In the genomic region with DNA sequence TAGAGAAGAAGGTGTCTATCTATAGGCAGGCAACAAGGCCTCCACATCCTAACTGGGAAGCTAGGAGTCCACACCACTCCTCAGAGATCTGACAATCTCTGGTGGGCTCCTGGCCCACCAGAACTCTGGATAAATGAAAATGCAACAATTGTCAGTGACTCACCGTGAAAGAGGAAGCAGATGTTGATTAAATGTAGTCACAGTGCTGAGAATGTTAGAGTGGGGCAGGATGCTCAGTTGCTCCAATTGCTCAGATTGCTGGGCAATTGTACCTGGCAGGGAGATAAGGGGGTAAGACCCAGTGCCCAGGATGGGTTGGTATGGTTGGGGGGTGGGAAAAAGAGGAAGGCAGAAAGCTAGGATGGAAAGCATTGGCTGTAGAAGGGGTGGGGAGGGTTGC, we compare ENCODE assay signal across 19 cellular contexts. TPM values are rescaled to one million over a fixed set of nuclear protein-coding genes. Genes with fewer than 3 reads are reported as not detected.
DNase-seq lines count a peak whose midpoint lies in the region; ATAC-seq, FAIRE-seq and TF ChIP-seq lines count a peak whose summit lies in the region.
"Had no signal": no experiment of that assay in that cellular context is flagged by ENCODE, and none has a peak within 500 bp of the region (broad histone marks: within the 10 kb centered on the region; RNA-seq: fewer than 3 reads in every experiment).

No MANE protein-coding gene starts in this region.

- H3K4me3 ChIP-seq in HEK293 (ENCODE audit: low read depth, low read length) (no peak overlapping the region), GM12878 (no peak overlapping the region)
- H3K4me3 ChIP-seq: MG63, SJCRH30 had no signal

- H3K36me3 ChIP-seq in HEK293 (ENCODE audit: control insufficient read depth in 2 of 2, insufficient read depth in 1 of 2, low read length in 2 of 2) (no peaks in the 10 kb centered on the region), GM12878 (ENCODE audit: control insufficient read depth in 2 of 2, insufficient read depth in 2 of 2, low read length in 1 of 2) (no peaks in the 10 kb centered on the region)
- H3K36me3 ChIP-seq: MG63, SJCRH30 had no signal

- TF ChIP-seq CTCF in HEK293 (tag by site-specific recombination; IDR thresholded peaks at IDR 0.05): no peak
- TF ChIP-seq CTCF in GM12878 (IDR thresholded peaks at IDR 0.05 in 2 of 3, conservative IDR thresholded peaks at IDR 0.05 in 1 of 3; ENCODE audit: control insufficient read depth in 2 of 3, extremely low read depth in 1 of 3, insufficient read depth in 1 of 3, low read depth in 3 of 3, low read length in 3 of 3): no peak
- TF ChIP-seq CTCF in nephron progenitor cell (IDR thresholded peaks at IDR 0.05): no peak

- in situ Hi-C loops in GM12878 (cut with MboI): no loop called here

- H3K36me3 Mint-ChIP-seq in nephron progenitor cell (ENCODE audit: low read depth): peaks cover 23% of the 10 kb centered on the region

- H3K27me3 Mint-ChIP-seq in nephron progenitor cell (ENCODE audit: low read depth, poor library complexity): peaks cover under 1% of the 10 kb centered on the region

- H3K27me3 ChIP-seq in GM12878 (replicated peaks in 1 of 2; ENCODE audit: control insufficient read depth in 2 of 2, insufficient read depth in 2 of 2, low read length in 1 of 2): no peaks in the 10 kb centered on the region; a peak in 2 of 4 replicates
- H3K27me3 ChIP-seq: MG63, SJCRH30 had no signal

- H3K9ac ChIP-seq in GM12878 (ENCODE audit: control insufficient read depth, insufficient read depth, low read length): no peak overlapping the region

- TF ChIP-seq EP300 in GM12878 (IDR thresholded peaks at IDR 0.05; ENCODE audit: borderline replicate concordance in 1 of 2, control insufficient read depth in 1 of 2, low read depth in 2 of 2, low read length in 2 of 2): no peak

- no peaks in the 10 kb centered on the region for H3K79me2 ChIP-seq in GM12878 (ENCODE audit: control insufficient read depth, insufficient read depth, low read length)

- CTCF ChIA-PET in HEK293 (lab: Yijun Ruan, JAX) (interaction anchor here (0.7 to 8.3 kb wide), 5 partner anchors 11 to 213 kb away, joined by 3 to 99 read pairs (median 4); no protein-coding TSS in a partner anchor), GM12878 (lab: Yijun Ruan, JAX) (interaction anchor here (0.8 to 1.1 kb wide), 4 partner anchors 12 to 283 kb away, joined by 4 to 5 read pairs (median 4); no protein-coding TSS in a partner anchor)

- H3K4me3 Mint-ChIP-seq in nephron progenitor cell: no peak overlapping the region
- H3K4me3 Mint-ChIP-seq: CD8-positive, alpha-beta memory T cell had no signal

- POLR2A ChIA-PET in HEK293 (lab: Yijun Ruan, JAX) (no interaction called here), GM12878 (lab: Charles Lee) (no interaction called here)

- H3K4me1 ChIP-seq in HEK293 (ENCODE audit: control insufficient read depth, insufficient read depth, low read length) (no peaks in the 10 kb centered on the region), GM12878 (ENCODE audit: control insufficient read depth, insufficient read depth, low read length) (peaks cover 16% of the 10 kb centered on the region)
- H3K4me1 ChIP-seq: SJCRH30 had no signal

- H4K20me1 ChIP-seq in GM12878 (ENCODE audit: control insufficient read depth, insufficient read depth): no peaks in the 10 kb centered on the region

- intact Hi-C loops in GM12878 (cut with micrococcal nuclease; ENCODE audit: unreplicated experiment): no loop called here

- WGBS in GM12878 (ENCODE audit: insufficient coverage, insufficient replicate concordance, low lambda C conversion rate, missing lambda C conversion rate): 0% methylated on average over 1 of the region's 1 CpG

- no peaks in the 10 kb centered on the region for H3K9me3 Mint-ChIP-seq in nephron progenitor cell
- H3K9me3 Mint-ChIP-seq: CD8-positive, alpha-beta memory T cell had no signal

- SMC1A ChIA-PET in GM12878 (lab: Charles Lee; ENCODE audit: uncharacterized antibody, unreplicated experiment): no interaction called here

- no peak overlapping the region for H2AFZ ChIP-seq in GM12878 (ENCODE audit: control insufficient read depth, low read depth, low read length)

- no peak overlapping the region; the same call in 1 of the 2 replicates for H3K4me2 ChIP-seq in GM12878 (ENCODE audit: control insufficient read depth, insufficient read depth)

- ATAC-seq in GM12878: no peak
- no peak for ATAC-seq in HG03354 (IDR thresholded peaks at IDR 0.05; ENCODE audit: poor library complexity, severe bottlenecking, unreplicated experiment)

- H3K9me3 ChIP-seq in HEK293 (ENCODE audit: control insufficient read depth, insufficient read depth, low read depth, low read length) (no peaks in the 10 kb centered on the region), GM12878 (replicated peaks; ENCODE audit: control insufficient read depth, insufficient read depth, low read length) (no peaks in the 10 kb centered on the region)
- H3K9me3 ChIP-seq: MG63, SJCRH30 had no signal

- no peak for TF ChIP-seq POLR2A in GM12878 (IDR thresholded peaks at IDR 0.05; ENCODE audit: low read depth, low read length)

- no peak for FAIRE-seq in GM12878 (lab: Jason Lieb, UNC)
- no peak for FAIRE-seq in frontal cortex (lab: Jason Lieb, UNC)

- TF ChIP-seq RAD21 in GM12878 (IDR thresholded peaks at IDR 0.05; ENCODE audit: insufficient read depth, low read depth, low read length): no peak

- peaks cover 49% of the 10 kb centered on the region for H3K4me1 Mint-ChIP-seq in nephron progenitor cell
- H3K4me1 Mint-ChIP-seq: CD8-positive, alpha-beta memory T cell had no signal

- RAD21 ChIA-PET in GM12878 (lab: Charles Lee; ENCODE audit: unreplicated experiment): no interaction called here

- BruUV-seq in GM12878 (replicated peaks; lab: Mats Ljungman, UMichigan): no TSS peak

- DNase-seq in CD1c-positive myeloid dendritic cell (ENCODE audit: extremely low spot score) (peak; percentile 14), GM12878 (ENCODE audit: low read depth, low spot score) (no peak), nephron progenitor cell (no peak), frontal cortex (ENCODE audit: low spot score in 2 of 2) (no peak), NCI-H774 (lab: John Stamatoyannopoulos, UW) (no peak)
- DNase-seq: CD8-positive, alpha-beta memory T cell; DND-41; HCEC 1CT; KG1; MG63; NCI-H1930; NCI-H2171 treated with DMSO at 0.1 percent for 48 hours; OCI-M1; RPMI8226; SJCRH30 had no signal

- peak overlapping the region; percentile 14 for H3K27ac Mint-ChIP-seq in nephron progenitor cell

- no peak overlapping the region for H3K27ac ChIP-seq in HEK293 (ENCODE audit: extremely low read depth, low read depth, low read length)
- H3K27ac ChIP-seq in GM12878 (ENCODE audit: control insufficient read depth, insufficient read depth): no peak overlapping the region
- H3K27ac ChIP-seq: SJCRH30 had no signal

RNA-seq across cellular contexts. Expression of gene CCL19, which starts 4.3 kb away (rescaled TPM):
- total RNA-seq in GM12878 (2013; cell fraction: nucleolus; rRNA removed): not detected in 2 replicates
- total RNA-seq in GM12878 (2014; rRNA removed) (0.38 TPM in 1 of 2 replicates, not detected in the other), GM12878 (2014; rRNA removed; fragmentation: Illumina TruSeq; extraction: Trizol) (not detected in 2 replicates), GM12878 (2021) (not detected in 2 replicates), frontal cortex (not detected)
- polyA plus RNA-seq in GM12878 (2011; ENCODE audit: low read depth): 1.6 TPM
- polyA plus RNA-seq in GM12878 (2011; rRNA removed) (0.23 and 0.69 TPM in 2 replicates), GM12878 (2014; fragmentation: Illumina TruSeq; extraction: Trizol) (not detected in 2 replicates), GM12878 (2014; fragmentation: Nextera tagmentation; extraction: Ambion mirVana) (under 1 TPM in 1 of 2 experiments, not detected in 1; 0.42 TPM), GM12878 (2014; rRNA removed) (not detected in 2 replicates), GM12878 (2016; fragmentation: Nextera tagmentation; extraction: Ambion mirVana) (not detected)
- polyA plus RNA-seq in GM12878 (2011; cell fraction: cytosol; rRNA removed): 0.97 and 1.0 TPM in 2 replicates
- polyA plus RNA-seq in GM12878 (2011; cell fraction: nucleus; rRNA removed): 0.39 TPM in 1 of 2 replicates, not detected in the other
- 3.2 and 3.3 TPM in 2 replicates for polyA plus RNA-seq in GM12878 (2012)
- polyA minus RNA-seq in GM12878 (2011; rRNA and poly(A)+ RNA removed): not detected in 2 replicates
- not detected in 2 replicates for polyA minus RNA-seq in GM12878 (2011; cell fraction: cytosol; rRNA and poly(A)+ RNA removed)
- not detected in 2 replicates for polyA minus RNA-seq in GM12878 (2011; cell fraction: nucleus; rRNA and poly(A)+ RNA removed)
- total RNA-seq: CD8-positive, alpha-beta memory T cell; NCI-H460; SJCRH30 had no signal
- polyA plus RNA-seq: BJ; CD8-positive, alpha-beta memory T cell had no signal

RNA-seq across cellular contexts. Expression of gene CCL21, which starts 23.2 kb away (rescaled TPM):
- not detected in 2 replicates for total RNA-seq in GM12878 (2013; cell fraction: nucleolus; rRNA removed)
- total RNA-seq in GM12878 (2014; rRNA removed): not detected in 2 replicates
- not detected in 2 replicates for total RNA-seq in GM12878 (2014; rRNA removed; fragmentation: Illumina TruSeq; extraction: Trizol)
- total RNA-seq in GM12878 (2021): 0.24 and 0.26 TPM in 2 replicates
- not detected for polyA plus RNA-seq in GM12878 (2011; ENCODE audit: low read depth)
- not detected in 2 replicates for polyA plus RNA-seq in GM12878 (2011; rRNA removed)
- polyA plus RNA-seq in GM12878 (2011; cell fraction: cytosol; rRNA removed): not detected in 2 replicates
- not detected in 2 replicates for polyA plus RNA-seq in GM12878 (2011; cell fraction: nucleus; rRNA removed)
- polyA plus RNA-seq in GM12878 (2012): not detected in 2 replicates
- polyA plus RNA-seq in GM12878 (2014; fragmentation: Illumina TruSeq; extraction: Trizol): not detected in 2 replicates
- not detected for polyA plus RNA-seq in GM12878 (2014; fragmentation: Nextera tagmentation; extraction: Ambion mirVana)
- not detected in 2 replicates for polyA plus RNA-seq in GM12878 (2014; rRNA removed)
- polyA plus RNA-seq in GM12878 (2016; fragmentation: Nextera tagmentation; extraction: Ambion mirVana): not detected
- not detected in 2 replicates for polyA minus RNA-seq in GM12878 (2011; rRNA and poly(A)+ RNA removed)
- not detected in 2 replicates for polyA minus RNA-seq in GM12878 (2011; cell fraction: cytosol; rRNA and poly(A)+ RNA removed)
- not detected in 2 replicates for polyA minus RNA-seq in GM12878 (2011; cell fraction: nucleus; rRNA and poly(A)+ RNA removed)
- total RNA-seq in frontal cortex: not detected
- total RNA-seq: CD8-positive, alpha-beta memory T cell; NCI-H460; SJCRH30 had no signal
- polyA plus RNA-seq: BJ; CD8-positive, alpha-beta memory T cell had no signal

RNA-seq across cellular contexts. Expression of gene CCL27, which starts 24.3 kb away (rescaled TPM):
- not detected in 2 replicates for total RNA-seq in GM12878 (2013; cell fraction: nucleolus; rRNA removed)
- total RNA-seq in GM12878 (2014; rRNA removed): not detected in 2 replicates
- total RNA-seq in GM12878 (2014; rRNA removed; fragmentation: Illumina TruSeq; extraction: Trizol): not detected in 2 replicates
- total RNA-seq in GM12878 (2021): not detected in 2 replicates
- not detected for polyA plus RNA-seq in GM12878 (2011; ENCODE audit: low read depth)
- not detected in 2 replicates for polyA plus RNA-seq in GM12878 (2011; rRNA removed)
- 0.15 and 0.25 TPM in 2 replicates for polyA plus RNA-seq in GM12878 (2011; cell fraction: cytosol; rRNA removed)
- polyA plus RNA-seq in GM12878 (2011; cell fraction: nucleus; rRNA removed): 0.34 and 1.1 TPM in 2 replicates
- not detected in 2 replicates for polyA plus RNA-seq in GM12878 (2012)
- polyA plus RNA-seq in GM12878 (2014; fragmentation: Illumina TruSeq; extraction: Trizol): not detected in 2 replicates
- under 1 TPM in 1 of 2 experiments, not detected in 1; 0.45 TPM for polyA plus RNA-seq in GM12878 (2014; fragmentation: Nextera tagmentation; extraction: Ambion mirVana)
- polyA plus RNA-seq in GM12878 (2014; rRNA removed): not detected in 2 replicates
- not detected for polyA plus RNA-seq in GM12878 (2016; fragmentation: Nextera tagmentation; extraction: Ambion mirVana)
- 0.37 TPM in 1 of 2 replicates, not detected in the other for polyA minus RNA-seq in GM12878 (2011; rRNA and poly(A)+ RNA removed)
- not detected in 2 replicates for polyA minus RNA-seq in GM12878 (2011; cell fraction: cytosol; rRNA and poly(A)+ RNA removed)
- polyA minus RNA-seq in GM12878 (2011; cell fraction: nucleus; rRNA and poly(A)+ RNA removed): not detected in 2 replicates
- 0.41 TPM for total RNA-seq in frontal cortex
- total RNA-seq: SJCRH30 had no signal
- polyA plus RNA-seq: CD8-positive, alpha-beta memory T cell had no signal

RNA-seq across cellular contexts. Expression of gene IL11RA, which starts 34.7 kb away (rescaled TPM):
- total RNA-seq in GM12878 (2013; cell fraction: nucleolus; rRNA removed): 26.1 and 28.4 TPM in 2 replicates
- total RNA-seq in GM12878 (2014; rRNA removed) (1.5 and 2.9 TPM in 2 replicates), GM12878 (2014; rRNA removed; fragmentation: Illumina TruSeq; extraction: Trizol) (1.7 and 2.6 TPM in 2 replicates), GM12878 (2021) (4.8 and 5.8 TPM in 2 replicates), frontal cortex (5.3 TPM)
- 3.8 TPM for polyA plus RNA-seq in GM12878 (2011; ENCODE audit: low read depth)
- polyA plus RNA-seq in GM12878 (2011; rRNA removed) (3.5 and 5.7 TPM in 2 replicates), GM12878 (2014; fragmentation: Illumina TruSeq; extraction: Trizol) (2.6 and 2.8 TPM in 2 replicates), GM12878 (2014; fragmentation: Nextera tagmentation; extraction: Ambion mirVana) (under 1 TPM; 0.32 to 0.47 TPM), GM12878 (2014; rRNA removed) (5.2 and 5.7 TPM in 2 replicates), GM12878 (2016; fragmentation: Nextera tagmentation; extraction: Ambion mirVana) (1 to 10 TPM; 1.1 to 1.5 TPM)
- 3.7 and 5.0 TPM in 2 replicates for polyA plus RNA-seq in GM12878 (2011; cell fraction: cytosol; rRNA removed)
- polyA plus RNA-seq in GM12878 (2011; cell fraction: nucleus; rRNA removed): 66.8 and 68.7 TPM in 2 replicates
- polyA plus RNA-seq in GM12878 (2012): 7.6 and 9.9 TPM in 2 replicates
- 1.8 and 3.3 TPM in 2 replicates for polyA minus RNA-seq in GM12878 (2011; rRNA and poly(A)+ RNA removed)
- 1.2 and 2.2 TPM in 2 replicates for polyA minus RNA-seq in GM12878 (2011; cell fraction: cytosol; rRNA and poly(A)+ RNA removed)
- polyA minus RNA-seq in GM12878 (2011; cell fraction: nucleus; rRNA and poly(A)+ RNA removed): 7.6 and 19.1 TPM in 2 replicates

RNA-seq across cellular contexts. Expression of gene GALT, which starts 40.3 kb away (rescaled TPM):
- total RNA-seq in GM12878 (2013; cell fraction: nucleolus; rRNA removed): 127 and 128 TPM in 2 replicates
- total RNA-seq in GM12878 (2014; rRNA removed) (30.3 and 31.0 TPM in 2 replicates), GM12878 (2014; rRNA removed; fragmentation: Illumina TruSeq; extraction: Trizol) (9.3 and 10.3 TPM in 2 replicates), GM12878 (2021) (26.2 and 30.8 TPM in 2 replicates), frontal cortex (29.3 TPM)
- 15.7 TPM for polyA plus RNA-seq in GM12878 (2011; ENCODE audit: low read depth)
- polyA plus RNA-seq in GM12878 (2011; rRNA removed) (10.5 and 21.6 TPM in 2 replicates), GM12878 (2014; fragmentation: Illumina TruSeq; extraction: Trizol) (14.5 and 16.9 TPM in 2 replicates), GM12878 (2014; fragmentation: Nextera tagmentation; extraction: Ambion mirVana) (10 to 100 TPM; 22.8 to 24.9 TPM), GM12878 (2014; rRNA removed) (30.2 and 41.6 TPM in 2 replicates), GM12878 (2016; fragmentation: Nextera tagmentation; extraction: Ambion mirVana) (10 to 100 TPM; 28.8 to 34.1 TPM)
- 15.5 and 19.7 TPM in 2 replicates for polyA plus RNA-seq in GM12878 (2011; cell fraction: cytosol; rRNA removed)
- 216 and 276 TPM in 2 replicates for polyA plus RNA-seq in GM12878 (2011; cell fraction: nucleus; rRNA removed)
- 23.4 and 28.6 TPM in 2 replicates for polyA plus RNA-seq in GM12878 (2012)
- 19.0 and 27.7 TPM in 2 replicates for polyA minus RNA-seq in GM12878 (2011; rRNA and poly(A)+ RNA removed)
- 6.3 and 7.0 TPM in 2 replicates for polyA minus RNA-seq in GM12878 (2011; cell fraction: cytosol; rRNA and poly(A)+ RNA removed)
- polyA minus RNA-seq in GM12878 (2011; cell fraction: nucleus; rRNA and poly(A)+ RNA removed): 82.2 and 106 TPM in 2 replicates
